23 cellular contexts compared by ENCODE assay signal in genomic region chr16:89538286-89538685, GRCh38. TPM values are rescaled to one million over a fixed set of nuclear protein-coding genes. Genes with fewer than 3 reads are reported as not detected.
"Had no signal": no experiment of that assay in that cellular context is flagged by ENCODE, and none has a peak within 500 bp of the region (broad histone marks: within the 10 kb centered on the region; RNA-seq: fewer than 3 reads in every experiment).

No MANE protein-coding gene starts in this region.

- H3K27ac ChIP-seq: coronary artery, heart left ventricle, sigmoid colon, stomach, testis, vagina had no signal

- H3K9me3 ChIP-seq: heart left ventricle, sigmoid colon, stomach, testis, vagina had no signal

- H3K27me3 Mint-ChIP-seq: activated B cell treated with CpG ODN at 0.5 μM for 24 hours; activated CD4-positive, alpha-beta T cell treated with anti-CD3 and anti-CD28 coated beads for 36 hours; activated naive CD8-positive, alpha-beta T cell treated with anti-CD3 and anti-CD28 coated beads, Interleukin-2, amount 50 U/mL, for 24 hours; brain; memory B cell; stimulated activated memory B cell treated with anti-CD40 and anti-IgM and Interleukin-4, amounts not matched to agents 10 μg/mL and 1 μg/mL and 100 μg/mL, for 72 hours had no signal

- H3K4me3 ChIP-seq: coronary artery, heart left ventricle, sigmoid colon, smooth muscle cell, stomach, testis, vagina had no signal

- DNase-seq: activated B cell treated with CpG ODN at 0.5 μM for 24 hours; activated CD4-positive, alpha-beta T cell treated with anti-CD3 and anti-CD28 coated beads for 36 hours; activated CD4-positive, alpha-beta T cell treated with anti-CD3 and anti-CD28 coated beads, Interleukin-2, amount 50 U/mL, for 48 hours; activated CD8-positive, alpha-beta memory T cell treated with anti-CD3 and anti-CD28 coated beads, Interleukin-2, amount 50 U/mL, for 48 hours; activated naive CD4-positive, alpha-beta T cell treated with Interleukin-2 at 50 U/mL for 16 hours; activated naive CD8-positive, alpha-beta T cell treated with anti-CD3 and anti-CD28 coated beads, Interleukin-2, amount 50 U/mL, for 24 hours; activated T-cell treated with anti-CD3 and anti-CD28 coated beads, Interleukin-2, amount 50 U/mL, for 4 hours; central memory CD4-positive, alpha-beta T cell; heart left ventricle; left cardiac atrium; sigmoid colon; stimulated activated CD4-positive, alpha-beta T cell treated with anti-CD3 and anti-CD28 coated beads, Interleukin-15, amount 100 ng/mL, for 24 hours; stomach; testis; trophoblast cell had no signal

- H3K4me3 Mint-ChIP-seq: activated B cell treated with CpG ODN at 0.5 μM for 24 hours; activated CD4-positive, alpha-beta T cell treated with anti-CD3 and anti-CD28 coated beads for 36 hours; activated naive CD8-positive, alpha-beta T cell treated with anti-CD3 and anti-CD28 coated beads, Interleukin-2, amount 50 U/mL, for 24 hours; activated T-cell treated with anti-CD3 and anti-CD28 coated beads, Interleukin-2, amount 50 U/mL, for 4 hours; brain; memory B cell; stimulated activated memory B cell treated with anti-CD40 and anti-IgM and Interleukin-4, amounts not matched to agents 10 μg/mL and 1 μg/mL and 100 μg/mL, for 72 hours; T-helper 1 cell treated with Interleukin-12 subunit alpha and Interleukin-12 subunit beta and Interleukin-4 antibody, amounts not matched to agents 30 μg/mL and 1 μg/mL, for 36 hours had no signal

- H3K4me1 ChIP-seq: sigmoid colon, testis, vagina had no signal

- H3K27me3 ChIP-seq: heart left ventricle, sigmoid colon, stomach, testis, vagina had no signal

- H3K27ac Mint-ChIP-seq: activated B cell treated with CpG ODN at 0.5 μM for 24 hours; activated CD4-positive, alpha-beta T cell treated with anti-CD3 and anti-CD28 coated beads for 36 hours; activated naive CD8-positive, alpha-beta T cell treated with anti-CD3 and anti-CD28 coated beads, Interleukin-2, amount 50 U/mL, for 24 hours; activated T-helper 2 cell treated with anti-CD3 and anti-CD28 coated beads, Interferon-gamma antibody, Interleukin-2, Interleukin-4, amounts not matched to agents 10 μg/mL and 5 μg/mL and 100 μg/mL, durations not matched to agents 14 hours and 24 hours and 36 hours; brain; memory B cell; stimulated activated memory B cell treated with anti-CD40 and anti-IgM and Interleukin-4, amounts not matched to agents 10 μg/mL and 1 μg/mL and 100 μg/mL, for 72 hours; T-helper 1 cell treated with Interleukin-12 subunit alpha and Interleukin-12 subunit beta and Interleukin-4 antibody, amounts not matched to agents 30 μg/mL and 1 μg/mL, for 36 hours had no signal

- ATAC-seq: activated CD4-positive, alpha-beta T cell treated with anti-CD3 and anti-CD28 coated beads for 36 hours; activated naive CD8-positive, alpha-beta T cell treated with anti-CD3 and anti-CD28 coated beads, Interleukin-2, amount 50 U/mL, for 24 hours; activated T-cell treated with anti-CD3 and anti-CD28 coated beads, Interleukin-2, amount 50 U/mL, for 4 hours; heart left ventricle; left cardiac atrium; stimulated activated memory B cell treated with anti-CD40 and anti-IgM and Interleukin-4, amounts not matched to agents 10 μg/mL and 1 μg/mL and 100 μg/mL, for 72 hours had no signal

- H3K9me3 Mint-ChIP-seq: activated B cell treated with CpG ODN at 0.5 μM for 24 hours; activated naive CD8-positive, alpha-beta T cell treated with anti-CD3 and anti-CD28 coated beads, Interleukin-2, amount 50 U/mL, for 24 hours; activated T-cell treated with anti-CD3 and anti-CD28 coated beads, Interleukin-2, amount 50 U/mL, for 4 hours; activated T-helper 2 cell treated with anti-CD3 and anti-CD28 coated beads, Interferon-gamma antibody, Interleukin-2, Interleukin-4, amounts not matched to agents 10 μg/mL and 5 μg/mL and 100 μg/mL, durations not matched to agents 14 hours and 24 hours and 36 hours; brain; memory B cell; stimulated activated memory B cell treated with anti-CD40 and anti-IgM and Interleukin-4, amounts not matched to agents 10 μg/mL and 1 μg/mL and 100 μg/mL, for 72 hours; T-helper 1 cell treated with Interleukin-12 subunit alpha and Interleukin-12 subunit beta and Interleukin-4 antibody, amounts not matched to agents 30 μg/mL and 1 μg/mL, for 36 hours had no signal

- H3K4me1 Mint-ChIP-seq: brain had no signal

RNA-seq across cellular contexts. Expression of gene CPNE7, which starts 37.3 kb away (rescaled TPM):
- total RNA-seq: left cardiac atrium had no signal
